In the genomic region with DNA sequence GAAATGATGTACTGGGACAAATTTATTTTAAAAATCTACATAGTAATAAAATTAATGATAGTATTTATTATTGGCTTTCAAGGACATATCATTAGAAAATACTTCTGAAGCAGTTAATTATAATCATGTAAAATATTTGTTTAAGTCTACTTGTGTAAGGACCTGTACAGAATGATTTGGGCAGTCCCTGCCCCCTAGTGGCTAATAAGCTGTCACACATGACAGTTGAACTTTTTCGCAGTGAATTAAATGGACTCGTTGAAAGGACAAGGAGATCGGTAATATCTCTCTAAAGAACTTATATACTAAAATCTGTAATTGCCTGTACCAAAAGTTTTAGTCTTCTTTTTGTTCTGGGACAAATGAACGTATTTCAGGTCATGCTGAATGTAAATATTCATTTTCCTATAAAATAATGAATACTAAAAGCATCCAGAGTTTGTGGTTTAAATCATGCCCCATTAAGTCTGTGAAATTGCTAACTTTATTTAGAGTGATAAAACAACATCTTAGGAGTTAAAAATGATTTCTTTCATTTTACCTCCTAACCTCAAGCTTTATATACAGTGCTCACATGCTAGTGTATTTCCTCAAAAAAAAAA, we compare ENCODE assay signal across 8 cellular contexts. TPM values are rescaled to one million over a fixed set of nuclear protein-coding genes. Genes with fewer than 3 reads are reported as not detected.
A peak's percentile ranks its signal among the peaks of the same experiment; 100 is the strongest.
DNase-seq lines count a peak whose midpoint lies in the region; ATAC-seq, FAIRE-seq and TF ChIP-seq lines count a peak whose summit lies in the region.

No MANE protein-coding gene starts in this region.

- no peak overlapping the region for H3K4me3 Mint-ChIP-seq in activated CD8-positive, alpha-beta T cell treated with anti-CD3 and anti-CD28 coated beads for 36 hours

- DNase-seq in DMS53 (lab: John Stamatoyannopoulos, UW) = peak; percentile 71
- no peak for DNase-seq in GM19239 (ENCODE audit: insufficient read length, low spot score)
- peak; percentile 37 for DNase-seq in NCI-H2196 treated with DMSO at 0.1 percent for 48 hours (lab: John Stamatoyannopoulos, UW; ENCODE audit: unreplicated experiment)
- DNase-seq in activated CD8-positive, alpha-beta T cell treated with anti-CD3 and anti-CD28 coated beads for 36 hours = peak; percentile 34
- peak; percentile 55 for DNase-seq in glomerular visceral epithelial cell (ENCODE audit: extremely low spot score)
- peak; percentile 32 for DNase-seq in pulmonary artery endothelial cell (ENCODE audit: low read depth, low spot score)
- no peak for DNase-seq in activated CD8-positive, alpha-beta memory T cell treated with anti-CD3 and anti-CD28 coated beads, Interleukin-2, amount 50 U/mL, for 48 hours

- H3K4me1 Mint-ChIP-seq in activated CD8-positive, alpha-beta T cell treated with anti-CD3 and anti-CD28 coated beads for 36 hours (ENCODE audit: low read depth) = peaks cover 20% of the 10 kb centered on the region

- peak; percentile 75 for FAIRE-seq in GM19239 (lab: Jason Lieb, UNC)

- intact Hi-C loops in activated CD8-positive, alpha-beta T cell treated with anti-CD3 and anti-CD28 coated beads for 36 hours (cut with micrococcal nuclease) = no loop called here

- TF ChIP-seq CTCF in activated CD8-positive, alpha-beta T cell treated with anti-CD3 and anti-CD28 coated beads for 36 hours (IDR thresholded peaks at IDR 0.05) = peak; percentile 93

- POLR2A ChIA-PET in activated CD8-positive, alpha-beta T cell treated with anti-CD3 and anti-CD28 coated beads for 36 hours (lab: Charles Lee) = interaction anchor here (0.5 kb wide), 1 partner anchor 68 kb away, joined by 3 read pairs; no protein-coding TSS in a partner anchor

- H3K27me3 Mint-ChIP-seq in activated CD8-positive, alpha-beta T cell treated with anti-CD3 and anti-CD28 coated beads for 36 hours = no peaks in the 10 kb centered on the region

- CTCF ChIA-PET in activated CD8-positive, alpha-beta T cell treated with anti-CD3 and anti-CD28 coated beads for 36 hours (lab: Charles Lee) = interaction anchor here (0.7 to 2.9 kb wide), 18 partner anchors 9 to 682 kb away, joined by 3 to 12 read pairs (median 3); a partner anchor contains a TSS

- peaks cover 25% of the 10 kb centered on the region for H3K36me3 Mint-ChIP-seq in activated CD8-positive, alpha-beta T cell treated with anti-CD3 and anti-CD28 coated beads for 36 hours (ENCODE audit: low read depth)

- ATAC-seq in HG03139 (IDR thresholded peaks at IDR 0.05; ENCODE audit: unreplicated experiment) = peak; percentile 84
- ATAC-seq in activated CD8-positive, alpha-beta T cell treated with anti-CD3 and anti-CD28 coated beads for 36 hours = peak; percentile 73

- H3K27ac Mint-ChIP-seq in activated CD8-positive, alpha-beta T cell treated with anti-CD3 and anti-CD28 coated beads for 36 hours = no peak overlapping the region

- no peaks in the 10 kb centered on the region for H3K9me3 Mint-ChIP-seq in activated CD8-positive, alpha-beta T cell treated with anti-CD3 and anti-CD28 coated beads for 36 hours

RNA-seq across cellular contexts. Expression of a gene that starts 13.6 kb away (rescaled TPM):
- total RNA-seq in activated CD8-positive, alpha-beta T cell treated with anti-CD3 and anti-CD28 coated beads for 36 hours = 10 to 100 TPM; 19.1 to 20.5 TPM
- 50.2 and 55.4 TPM in 2 replicates for total RNA-seq in pulmonary artery endothelial cell

RNA-seq across cellular contexts. Expression of a gene that starts 47.5 kb away (rescaled TPM):
- total RNA-seq in activated CD8-positive, alpha-beta T cell treated with anti-CD3 and anti-CD28 coated beads for 36 hours = not detected
- not detected in 2 replicates for total RNA-seq in pulmonary artery endothelial cell

Comparison
In these comparisons a context has a peak if more than half of its experiments do, and no peak if none do; other contexts are left out.
1. DNase-seq: peak in DMS53 (single experiment), NCI-H2196 treated with DMSO at 0.1 percent for 48 hours (single experiment), activated CD8-positive, alpha-beta T cell treated with anti-CD3 and anti-CD28 coated beads for 36 hours (single experiment), glomerular visceral epithelial cell (single experiment) and pulmonary artery endothelial cell (single experiment); none in GM19239 (single experiment) and activated CD8-positive, alpha-beta memory T cell treated with anti-CD3 and anti-CD28 coated beads, Interleukin-2, amount 50 U/mL, for 48 hours (single experiment).